In genomic region chr6:41071501-41071922, GRCh38 we compare ENCODE assay signal across 6 cellular contexts. TPM values are rescaled to one million over a fixed set of nuclear protein-coding genes. Genes with fewer than 3 reads are reported as not detected.
A peak's percentile ranks its signal among the peaks of the same experiment; 100 is the strongest.
DNase-seq lines count a peak whose midpoint lies in the region.

No MANE protein-coding gene starts in this region.

- peaks cover 4% of the 10 kb centered on the region for H3K27me3 Mint-ChIP-seq in activated CD4-positive, alpha-beta T cell treated with anti-CD3 and anti-CD28 coated beads, Interleukin-2, amount 10 ng/mL, durations not matched to agents 24 days and 14 days

- peaks cover 1% of the 10 kb centered on the region for H3K79me1 ChIP-seq in mesendoderm (ENCODE audit: low read length)

- DNase-seq in activated CD4-positive, alpha-beta T cell treated with anti-CD3 and anti-CD28 coated beads, Interleukin-2, amount 10 ng/mL, durations not matched to agents 24 days and 14 days, result no peak
- DNase-seq in activated CD4-positive, alpha-beta T cell treated with anti-CD3 and anti-CD28 coated beads for 4 hours, result no peak
- peak; percentile 67 for DNase-seq in activated naive CD4-positive, alpha-beta T cell treated with anti-CD3 and anti-CD28 coated beads, Interleukin-2, amount 50 U/mL, for 16 hours
- no peak for DNase-seq in mesendoderm
- no peak for DNase-seq in 8988T
- no peak for DNase-seq in NCI-H2196 treated with DMSO at 0.1 percent for 48 hours (lab: John Stamatoyannopoulos, UW; ENCODE audit: unreplicated experiment)

- peak overlapping the region; percentile 100 for H3K27ac ChIP-seq in mesendoderm (ENCODE audit: low read depth, low read length)

- intact Hi-C loops in activated CD4-positive, alpha-beta T cell treated with anti-CD3 and anti-CD28 coated beads, Interleukin-2, amount 10 ng/mL, durations not matched to agents 24 days and 14 days (cut with micrococcal nuclease), result loop anchor here (5.0 to 10.0 kb wide), 5 partner anchors 111 to 1957 kb away; partner anchors contain the start of genes KCNK5, SAYSD1, TFEB and TOMM6

- peak overlapping the region; percentile 84 for H3K9ac ChIP-seq in mesendoderm (ENCODE audit: low read length)

- peaks cover 58% of the 10 kb centered on the region for H3K36me3 Mint-ChIP-seq in activated CD4-positive, alpha-beta T cell treated with anti-CD3 and anti-CD28 coated beads, Interleukin-2, amount 10 ng/mL, durations not matched to agents 24 days and 14 days (ENCODE audit: low read depth)

- H3K27ac Mint-ChIP-seq in activated CD4-positive, alpha-beta T cell treated with anti-CD3 and anti-CD28 coated beads, Interleukin-2, amount 10 ng/mL, durations not matched to agents 24 days and 14 days, result peak overlapping the region; percentile 100

- H2BK15ac ChIP-seq in mesendoderm (replicated peaks; ENCODE audit: low read depth), result no peak overlapping the region

- peak overlapping the region; percentile 11 for H3K4me2 ChIP-seq in mesendoderm (ENCODE audit: low read length)

- no peak overlapping the region for H3K23ac ChIP-seq in mesendoderm (ENCODE audit: low read length)

- no peak overlapping the region for H2BK5ac ChIP-seq in mesendoderm (ENCODE audit: low read length)

- peak overlapping the region; percentile 97 for H3K4me3 Mint-ChIP-seq in activated CD4-positive, alpha-beta T cell treated with anti-CD3 and anti-CD28 coated beads, Interleukin-2, amount 10 ng/mL, durations not matched to agents 24 days and 14 days

- no peaks in the 10 kb centered on the region for H3K36me3 ChIP-seq in mesendoderm (ENCODE audit: control insufficient read depth, insufficient read depth, low read length)

- H3K9me3 Mint-ChIP-seq in activated CD4-positive, alpha-beta T cell treated with anti-CD3 and anti-CD28 coated beads, Interleukin-2, amount 10 ng/mL, durations not matched to agents 24 days and 14 days, result no peaks in the 10 kb centered on the region

- H2AK5ac ChIP-seq in mesendoderm (ENCODE audit: low read length), result no peak overlapping the region

- H3K56ac ChIP-seq in mesendoderm (ENCODE audit: low read length), result peak overlapping the region; percentile 80

- H3K4me1 ChIP-seq in mesendoderm (ENCODE audit: control insufficient read depth, low read depth, low read length), result no peaks in the 10 kb centered on the region

- peaks cover 32% of the 10 kb centered on the region for H3K79me2 ChIP-seq in mesendoderm (ENCODE audit: control insufficient read depth, insufficient read depth, low read length)

- H3K4ac ChIP-seq in mesendoderm (ENCODE audit: low read depth, low read length), result peak overlapping the region; percentile 98

- no CpG with 5 or more reads among the region's 16 CpGs for WGBS in mesendoderm (ENCODE audit: extremely low coverage, insufficient coverage, low lambda C conversion rate)

- H3K4me3 ChIP-seq in mesendoderm (ENCODE audit: low read length), result peak overlapping the region; percentile 38

- no peak overlapping the region for H4K8ac ChIP-seq in mesendoderm (ENCODE audit: low read depth, low read length)

- no peaks in the 10 kb centered on the region for H3K27me3 ChIP-seq in mesendoderm (ENCODE audit: insufficient read depth, low read length, poor library complexity)

- H2BK120ac ChIP-seq in mesendoderm (ENCODE audit: low read depth, low read length), result no peak overlapping the region

- H4K5ac ChIP-seq in mesendoderm (ENCODE audit: low read length), result no peak overlapping the region

- peak overlapping the region; percentile 95 for H3K18ac ChIP-seq in mesendoderm (ENCODE audit: low read length)

- H3K4me1 Mint-ChIP-seq in activated CD4-positive, alpha-beta T cell treated with anti-CD3 and anti-CD28 coated beads, Interleukin-2, amount 10 ng/mL, durations not matched to agents 24 days and 14 days, result peaks cover 67% of the 10 kb centered on the region

RNA-seq across cellular contexts. Expression of gene OARD1, which starts 0.6 kb away (rescaled TPM):
- 30.7 and 31.7 TPM in 2 replicates for total RNA-seq in activated CD4-positive, alpha-beta T cell treated with anti-CD3 and anti-CD28 coated beads, Interleukin-2, amount 10 ng/mL, durations not matched to agents 24 days and 14 days
- 33.0 TPM for polyA plus RNA-seq in mesendoderm (2013, experiment 1 of 2)
- 33.7 TPM for polyA plus RNA-seq in mesendoderm (2013, experiment 2 of 2)

RNA-seq across cellular contexts. Expression of gene NFYA, which starts 1.3 kb away (rescaled TPM):
- 31.2 TPM in 2 replicates for total RNA-seq in activated CD4-positive, alpha-beta T cell treated with anti-CD3 and anti-CD28 coated beads, Interleukin-2, amount 10 ng/mL, durations not matched to agents 24 days and 14 days
- polyA plus RNA-seq in mesendoderm (2013, experiment 1 of 2), result 17.2 TPM
- polyA plus RNA-seq in mesendoderm (2013, experiment 2 of 2), result 17.8 TPM

RNA-seq across cellular contexts. Expression of gene APOBEC2, which starts 18.5 kb away (rescaled TPM):
- not detected in 2 replicates for total RNA-seq in activated CD4-positive, alpha-beta T cell treated with anti-CD3 and anti-CD28 coated beads, Interleukin-2, amount 10 ng/mL, durations not matched to agents 24 days and 14 days
- not detected for polyA plus RNA-seq in mesendoderm (2013, experiment 1 of 2)
- polyA plus RNA-seq in mesendoderm (2013, experiment 2 of 2), result not detected

RNA-seq across cellular contexts. Expression of gene TSPO2, which starts 29.2 kb away (rescaled TPM):
- total RNA-seq in activated CD4-positive, alpha-beta T cell treated with anti-CD3 and anti-CD28 coated beads, Interleukin-2, amount 10 ng/mL, durations not matched to agents 24 days and 14 days, result not detected in 2 replicates
- not detected for polyA plus RNA-seq in mesendoderm (2013, experiment 1 of 2)
- polyA plus RNA-seq in mesendoderm (2013, experiment 2 of 2), result not detected

RNA-seq across cellular contexts. Expression of gene UNC5CL, which starts 32.5 kb away (rescaled TPM):
- total RNA-seq in activated CD4-positive, alpha-beta T cell treated with anti-CD3 and anti-CD28 coated beads, Interleukin-2, amount 10 ng/mL, durations not matched to agents 24 days and 14 days, result 0.88 and 1.2 TPM in 2 replicates
- 0.53 TPM for polyA plus RNA-seq in mesendoderm (2013, experiment 1 of 2)
- polyA plus RNA-seq in mesendoderm (2013, experiment 2 of 2), result 0.42 TPM
